In genomic region chr5:5421961-5422818, GRCh38 we compare ENCODE assay signal across 8 cellular contexts. TPM values are rescaled to one million over a fixed set of nuclear protein-coding genes. Genes with fewer than 3 reads are reported as not detected.
DNase-seq lines count a peak whose midpoint lies in the region; ATAC-seq and TF ChIP-seq lines count a peak whose summit lies in the region.

Gene ICE1 (plus strand): TSS chr5:5422677. CDS start chr5:5422916, 239 bp downstream.

- no peaks in the 10 kb centered on the region for H3K9me3 ChIP-seq in mucosa of stomach (ENCODE audit: control insufficient read depth, low read length)

- DNase-seq in DMS153 treated with DMSO at 0.1 percent for 48 hours (lab: John Stamatoyannopoulos, UW; ENCODE audit: unreplicated experiment) = peak; percentile 100
- DNase-seq in KBM-7 = peak; percentile 96
- DNase-seq in activated T-cell treated with anti-CD3 and anti-CD28 coated beads, Interleukin-2, amount 50 U/mL, for 24 hours = peak; percentile 94
- DNase-seq in erythroblast (lab: John Stamatoyannopoulos, UW) = peak; percentile 95 to 96
- DNase-seq in stimulated activated CD8-positive, alpha-beta memory T cell treated with anti-CD3 and anti-CD28 coated beads, Interleukin-7, amount 100 ng/mL, for 1 hour (ENCODE audit: low read depth in 2 of 2) = peak; percentile 86 to 87

- H3K4me3 ChIP-seq in mucosa of stomach (ENCODE audit: low read length) = peak within 1 kb of the TSS; percentile 72

- peak; percentile 87 for ATAC-seq in GM21717 (IDR thresholded peaks at IDR 0.05; ENCODE audit: unreplicated experiment)

- H3K9me3 Mint-ChIP-seq in activated T-cell treated with anti-CD3 and anti-CD28 coated beads, Interleukin-2, amount 50 U/mL, for 24 hours = no peaks in the 10 kb centered on the region

- no peak within 1 kb of the TSS for H3K4me3 Mint-ChIP-seq in activated T-cell treated with anti-CD3 and anti-CD28 coated beads, Interleukin-2, amount 50 U/mL, for 24 hours

- H3K27me3 Mint-ChIP-seq in activated T-cell treated with anti-CD3 and anti-CD28 coated beads, Interleukin-2, amount 50 U/mL, for 24 hours = no peaks in the 10 kb centered on the region

- TF ChIP-seq POLR2A in erythroblast (IDR thresholded peaks at IDR 0.05; ENCODE audit: low read length) = peak; percentile 83

- peak within 1 kb of the TSS; percentile 98 for H3K27ac Mint-ChIP-seq in activated T-cell treated with anti-CD3 and anti-CD28 coated beads, Interleukin-2, amount 50 U/mL, for 24 hours

- peaks cover 13% of the 10 kb centered on the region for H3K36me3 Mint-ChIP-seq in activated T-cell treated with anti-CD3 and anti-CD28 coated beads, Interleukin-2, amount 50 U/mL, for 24 hours (ENCODE audit: low read depth)

- peaks cover 21% of the 10 kb centered on the region for H3K4me1 ChIP-seq in mucosa of stomach (ENCODE audit: control insufficient read depth, insufficient read depth, low read length)

- in situ Hi-C loops in KBM-7 (cut with MboI; ENCODE audit: low pct_unique_long_range_greater_than_20kb, low sequenced_read_pairs) = loop anchor here (25.0 kb wide), 1 partner anchor 285 kb away; the partner anchor contains the start of gene ADAMTS16

- H3K36me3 ChIP-seq in mucosa of stomach (ENCODE audit: control insufficient read depth, insufficient read depth, low read length) = no peaks in the 10 kb centered on the region

- H3K27me3 ChIP-seq in mucosa of stomach (ENCODE audit: control insufficient read depth, insufficient read depth, low read length) = no peaks in the 10 kb centered on the region

- peak within 1 kb of the TSS; percentile 84 for H3K9ac ChIP-seq in mucosa of stomach (ENCODE audit: low read length)

- peaks cover 21% of the 10 kb centered on the region for H3K4me1 Mint-ChIP-seq in activated T-cell treated with anti-CD3 and anti-CD28 coated beads, Interleukin-2, amount 50 U/mL, for 24 hours (ENCODE audit: low read depth)

TF ChIP-seq in PFSK-1, 5 proteins besides CTCF, POLR2A, EP300 and RAD21:
- TF ChIP-seq FOXP2 (optimal IDR thresholded peaks at IDR 0.05; ENCODE audit: borderline replicate concordance, extremely low read depth, extremely low read length, insufficient read depth) (peak; percentile 47), POLR2AphosphoS5 (IDR thresholded peaks at IDR 0.05; ENCODE audit: low read depth, low read length) (peak; percentile 42), REST (IDR thresholded peaks at IDR 0.05; ENCODE audit: insufficient read depth in 1 of 2, low read depth in 2 of 2, low read length in 2 of 2) (peak in 1 of 2 experiments; percentile 11; a peak in 1 of 4 replicates), SIN3A (IDR thresholded peaks at IDR 0.05; ENCODE audit: borderline replicate concordance, insufficient read depth, low read length) (no peak), TAF1 (IDR thresholded peaks at IDR 0.05; ENCODE audit: borderline replicate concordance, insufficient read depth, low read length) (0 out of 2 replicates have a peak, but pooled peaks have one; percentile 19)

RNA-seq across cellular contexts. Expression of gene ICE1, which starts in this region (rescaled TPM):
- polyA plus RNA-seq in PFSK-1 (2012; ENCODE audit: insufficient read length, low read depth) = 11.5 TPM

Comparison
In these comparisons a context has a peak if more than half of its experiments do, and no peak if none do; other contexts are left out.
1. Peak in every context shown above with its lines: DNase-seq, ATAC-seq and H3K4me3 ChIP-seq.